In the genomic region with DNA sequence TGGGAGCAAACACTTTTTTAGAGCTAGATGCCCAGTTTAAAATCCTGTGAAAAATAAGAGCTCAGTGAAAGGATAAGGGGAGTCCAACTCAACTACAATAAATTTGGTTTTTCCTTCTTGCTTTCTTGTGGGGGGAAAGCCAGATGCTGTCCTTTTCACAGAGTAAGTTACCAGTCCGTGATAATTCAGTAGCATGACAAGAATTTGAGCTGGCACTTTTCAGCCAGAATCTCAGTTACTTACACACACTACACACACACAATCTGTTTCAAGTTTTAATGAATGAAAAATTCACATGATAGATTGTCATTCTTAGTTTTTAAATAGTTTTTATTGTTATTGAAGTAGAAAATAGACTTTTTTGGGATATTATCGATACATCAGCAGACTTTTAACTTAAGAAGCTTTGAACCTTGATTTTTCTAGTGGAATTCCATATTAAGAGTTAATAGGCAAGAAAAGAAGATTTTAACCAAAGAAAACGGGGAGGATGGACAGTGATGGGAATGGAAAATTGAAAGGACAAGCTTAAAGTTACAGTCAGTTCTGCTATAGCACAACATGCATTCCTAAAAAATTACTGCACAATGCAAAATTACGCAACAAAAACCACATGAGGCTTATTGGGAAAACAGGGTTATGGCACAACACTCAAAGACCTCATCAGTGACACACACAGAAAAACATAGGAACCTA, we compare ENCODE assay signal across 8 cellular contexts. TPM values are rescaled to one million over a fixed set of nuclear protein-coding genes. Genes with fewer than 3 reads are reported as not detected.
A peak's percentile ranks its signal among the peaks of the same experiment; 100 is the strongest.
DNase-seq lines count a peak whose midpoint lies in the region; ATAC-seq and TF ChIP-seq lines count a peak whose summit lies in the region.

No MANE protein-coding gene starts in this region.

- H3K4me1 Mint-ChIP-seq in Calu3 (ENCODE audit: low read depth, unreplicated experiment) (peaks cover 31% of the 10 kb centered on the region), osteocyte (ENCODE audit: unreplicated experiment) (peaks cover 42% of the 10 kb centered on the region)

- no TSS peak for BruUV-seq in Calu3 (replicated peaks; lab: Mats Ljungman, UMichigan)

- DNase-seq in Calu3 (no peak), NOMO-1 treated with dmso at 0.1 percent for 144 hours (lab: John Stamatoyannopoulos, UW; ENCODE audit: unreplicated experiment) (peak; percentile 51), epithelial cell of prostate (ENCODE audit: low read depth, low spot score) (peak; percentile 73), osteocyte (ENCODE audit: extremely low spot score, unreplicated experiment) (no peak), NCI-H1694 (lab: John Stamatoyannopoulos, UW) (no peak)

- CTCF ChIA-PET in Calu3 (lab: Charles Lee) = interaction anchor here (1.3 kb wide), 1 partner anchor 9 kb away, joined by 3 read pairs; no protein-coding TSS in a partner anchor

- H3K27ac ChIP-seq in epithelial cell of prostate = peak overlapping the region; percentile 76

- H3K27me3 Mint-ChIP-seq in Calu3 (ENCODE audit: unreplicated experiment) = no peaks in the 10 kb centered on the region
- no peaks in the 10 kb centered on the region for H3K27me3 Mint-ChIP-seq in osteocyte (ENCODE audit: unreplicated experiment)

- TF ChIP-seq CTCF in Calu3 (IDR thresholded peaks at IDR 0.05; ENCODE audit: unreplicated experiment) = no peak
- TF ChIP-seq CTCF in osteocyte (IDR thresholded peaks at IDR 0.05) = no peak

- H3K36me3 Mint-ChIP-seq in Calu3 (ENCODE audit: insufficient read depth, unreplicated experiment) = peaks cover 5% of the 10 kb centered on the region
- H3K36me3 Mint-ChIP-seq in osteocyte (ENCODE audit: unreplicated experiment) = peaks cover 12% of the 10 kb centered on the region

- intact Hi-C loops in Calu3 (cut with micrococcal nuclease; ENCODE audit: unreplicated experiment) = no loop called here

- ATAC-seq in GM18505 (IDR thresholded peaks at IDR 0.05; ENCODE audit: unreplicated experiment) (no peak), GM21381 (IDR thresholded peaks at IDR 0.05; ENCODE audit: unreplicated experiment) (no peak), HG02759 (IDR thresholded peaks at IDR 0.05; ENCODE audit: unreplicated experiment) (no peak)

- no peak for TF ChIP-seq POLR2A in GM18505 (IDR thresholded peaks at IDR 0.05; ENCODE audit: borderline replicate concordance, extremely low read depth, insufficient read depth, insufficient read length)

- H3K27ac Mint-ChIP-seq in Calu3 (ENCODE audit: unreplicated experiment) (peak overlapping the region; percentile 23), osteocyte (ENCODE audit: unreplicated experiment) (peak overlapping the region; percentile 59)

- H3K4me3 Mint-ChIP-seq in Calu3 (ENCODE audit: low read depth, unreplicated experiment) = no peak overlapping the region
- no peak overlapping the region for H3K4me3 Mint-ChIP-seq in osteocyte (ENCODE audit: unreplicated experiment)

- H3K9me3 Mint-ChIP-seq in Calu3 (ENCODE audit: low read depth, unreplicated experiment) = no peaks in the 10 kb centered on the region
- H3K9me3 Mint-ChIP-seq in osteocyte (ENCODE audit: unreplicated experiment) = no peaks in the 10 kb centered on the region

RNA-seq across cellular contexts. Expression of gene PSMD6, which starts 47.0 kb away (rescaled TPM):
- total RNA-seq in Calu3 (2022) (65.4 and 73.3 TPM in 2 replicates), osteocyte (72.6 and 72.9 TPM in 2 replicates)

Comparison
In these comparisons a context has a peak if more than half of its experiments do, and no peak if none do; other contexts are left out.
1. DNase-seq: peak in NOMO-1 treated with dmso at 0.1 percent for 144 hours (single experiment) and epithelial cell of prostate (single experiment); none in Calu3 (single experiment), osteocyte (single experiment) and NCI-H1694 (single experiment).